Comparison of ENCODE assay signal across 8 cellular contexts in the genomic region with DNA sequence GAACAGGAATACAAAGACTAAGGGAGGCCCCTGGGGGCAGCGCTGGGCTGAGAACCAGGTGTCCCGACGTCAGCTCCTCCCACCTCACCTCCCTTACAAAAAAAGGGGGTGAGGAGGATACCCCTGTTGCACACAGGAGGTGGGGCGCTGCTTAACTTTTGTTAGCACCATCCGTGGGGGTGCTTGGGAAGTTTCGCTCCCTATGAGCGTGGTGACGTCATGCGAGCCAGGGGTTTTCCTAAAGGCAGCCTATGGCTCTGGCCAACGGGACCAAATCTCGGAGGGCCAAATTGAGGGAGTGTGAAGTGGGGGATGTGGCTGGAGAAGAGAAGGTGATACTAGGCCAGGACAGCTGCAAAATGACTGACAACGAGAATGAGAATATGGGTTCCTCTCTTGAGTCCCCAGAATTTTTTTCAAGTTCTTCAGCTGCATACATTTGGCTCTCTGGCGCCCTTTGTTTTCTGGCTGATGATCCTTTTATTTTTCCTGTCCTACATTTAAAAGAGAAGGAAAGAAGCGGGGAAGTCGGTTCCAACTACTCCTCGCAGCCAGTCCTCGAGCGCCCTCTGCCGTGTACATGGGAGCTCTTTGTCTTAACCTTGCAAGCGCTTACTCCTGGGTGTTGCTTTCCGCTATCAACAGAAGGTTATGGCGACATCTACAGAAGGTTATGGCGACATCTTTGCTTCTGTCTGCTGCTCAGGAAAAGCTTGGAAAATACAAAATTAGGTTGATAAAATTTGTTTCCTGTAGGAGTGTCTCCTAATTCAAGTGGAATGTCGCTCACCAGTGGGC. TPM values are rescaled to one million over a fixed set of nuclear protein-coding genes. Genes with fewer than 3 reads are reported as not detected.
A peak's percentile ranks its signal among the peaks of the same experiment; 100 is the strongest.
DNase-seq lines count a peak whose midpoint lies in the region; ATAC-seq and TF ChIP-seq lines count a peak whose summit lies in the region.

No MANE protein-coding gene starts in this region.

- ATAC-seq in GM18511 (IDR thresholded peaks at IDR 0.05; ENCODE audit: unreplicated experiment) (peak; percentile 60), HG03045 (IDR thresholded peaks at IDR 0.05; ENCODE audit: unreplicated experiment) (peak; percentile 63)

- CTCF ChIA-PET in AG04449 (lab: Yijun Ruan, JAX): interaction anchor here (0.7 to 2.7 kb wide), 29 partner anchors 8 to 1363 kb away, joined by 3 to 16 read pairs (median 4); no protein-coding TSS in a partner anchor

- TF ChIP-seq CTCF in AG04449 (IDR thresholded peaks at IDR 0.05; ENCODE audit: insufficient read depth, low read length, missing control alignments): peak; percentile 82

- peak; percentile 47 for DNase-seq in AG04449 (ENCODE audit: low read depth, low spot score)
- DNase-seq in NCI-H460 (ENCODE audit: extremely low read depth, low read depth): peak; percentile 94
- peak; percentile 95 for DNase-seq in astrocyte of the hippocampus (ENCODE audit: low read depth, low spot score)
- DNase-seq in hippocampal formation (lab: John Stamatoyannopoulos, UW): peak; percentile 88 to 90
- DNase-seq in retina: peak; percentile 90
- no peak for DNase-seq in mesenteric fat pad (ENCODE audit: low spot score)

- H3K4me3 ChIP-seq in AG04449 (ENCODE audit: low read depth, low read length): peak overlapping the region; percentile 26

- POLR2A ChIA-PET in AG04449 (lab: Yijun Ruan, JAX): no interaction called here

RNA-seq across cellular contexts. Expression of gene ZC3H11B, which starts 48.0 kb away (rescaled TPM):
- not detected in 2 replicates for total RNA-seq in NCI-H460 (2014; rRNA removed; shearing (Covaris generic))
- polyA plus RNA-seq in NCI-H460 (2014; cell fraction: nucleus; rRNA removed): 0.07 TPM in 1 of 2 replicates, not detected in the other
- total RNA-seq in mesenteric fat pad: not detected
